ENCODE assay signal across 8 cellular contexts in the genomic region with DNA sequence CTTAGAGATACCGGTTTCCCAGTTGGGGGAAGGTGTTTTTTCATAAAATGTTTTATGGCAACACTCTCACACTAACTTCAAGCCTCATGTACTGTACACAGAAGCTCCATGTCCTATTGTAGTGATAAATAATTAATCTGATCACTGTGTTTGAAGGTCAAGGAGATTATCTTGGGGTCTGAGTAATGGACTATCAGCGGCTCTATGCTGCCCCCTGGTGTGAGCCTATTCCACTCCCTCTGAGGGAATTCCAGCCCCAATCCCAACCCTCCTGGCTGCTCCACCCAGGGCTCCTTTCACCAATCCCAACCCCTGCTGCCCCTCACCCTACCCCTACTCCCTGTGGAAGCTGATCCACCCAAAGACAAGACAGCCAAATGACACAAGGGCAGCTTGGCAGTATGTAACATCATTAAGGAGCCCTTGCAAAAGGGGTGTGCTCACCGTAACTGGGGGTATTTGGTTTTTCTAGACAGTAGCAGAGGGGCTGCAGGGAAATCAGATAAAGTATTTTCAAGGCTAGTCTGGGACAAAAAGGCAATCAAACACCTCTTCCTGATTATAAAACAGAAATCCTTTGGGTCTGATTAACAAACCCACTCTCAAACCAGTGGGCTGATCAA. TPM values are rescaled to one million over a fixed set of nuclear protein-coding genes. Genes with fewer than 3 reads are reported as not detected.
A peak's percentile ranks its signal among the peaks of the same experiment; 100 is the strongest.
DNase-seq lines count a peak whose midpoint lies in the region; ATAC-seq and TF ChIP-seq lines count a peak whose summit lies in the region.

No MANE protein-coding gene starts in this region.

- H3K27ac ChIP-seq in OCI-LY7 (ENCODE audit: low read depth, low read length, poor library complexity, severe bottlenecking) = no peak overlapping the region

- DNase-seq in AG20443 (ENCODE audit: low spot score) = peak; percentile 83
- peak; percentile 37 for DNase-seq in GM19238 (ENCODE audit: insufficient read length, low spot score)
- peak; percentile 41 for DNase-seq in OCI-LY7 (ENCODE audit: low spot score)
- DNase-seq in activated naive CD8-positive, alpha-beta T cell treated with anti-CD3 and anti-CD28 coated beads, Interleukin-2, amount 50 U/mL, for 24 hours = peak; percentile 64
- peak in 28 of 51 donors; percentile 4 to 63 (median 22) for DNase-seq in hypothalamus (lab: John Stamatoyannopoulos, UW)
- peak; percentile 2 for DNase-seq in smooth muscle cell of the brain vasculature (ENCODE audit: low read depth, low spot score)
- DNase-seq in H4 (ENCODE audit: low spot score) = no peak

- H4K20me1 ChIP-seq in OCI-LY7 (ENCODE audit: insufficient read depth, low read length) = peaks cover 17% of the 10 kb centered on the region

- H3K9me3 Mint-ChIP-seq in activated naive CD8-positive, alpha-beta T cell treated with anti-CD3 and anti-CD28 coated beads, Interleukin-2, amount 50 U/mL, for 24 hours = no peaks in the 10 kb centered on the region

- intact Hi-C loops in OCI-LY7 (cut with micrococcal nuclease; ENCODE audit: unreplicated experiment) = loop anchor here (1.0 kb wide), 2 partner anchors 63 to 97 kb away; no protein-coding TSS in a partner anchor

- H3K27ac Mint-ChIP-seq in activated naive CD8-positive, alpha-beta T cell treated with anti-CD3 and anti-CD28 coated beads, Interleukin-2, amount 50 U/mL, for 24 hours = no peak overlapping the region

- no peak overlapping the region for H2AFZ ChIP-seq in OCI-LY7 (ENCODE audit: low read length)

- peaks cover 19% of the 10 kb centered on the region for H3K36me3 Mint-ChIP-seq in activated naive CD8-positive, alpha-beta T cell treated with anti-CD3 and anti-CD28 coated beads, Interleukin-2, amount 50 U/mL, for 24 hours (ENCODE audit: low read depth)

- H3K4me3 Mint-ChIP-seq in activated naive CD8-positive, alpha-beta T cell treated with anti-CD3 and anti-CD28 coated beads, Interleukin-2, amount 50 U/mL, for 24 hours = no peak overlapping the region

- no peak overlapping the region for H3K4me2 ChIP-seq in OCI-LY7 (ENCODE audit: low read length)

- no peaks in the 10 kb centered on the region for H3K9me2 ChIP-seq in OCI-LY7 (ENCODE audit: insufficient read depth, low read length)

- H3K79me2 ChIP-seq in OCI-LY7 (ENCODE audit: insufficient read depth, low read depth, low read length) = peaks cover 24% of the 10 kb centered on the region

- peaks cover 99% of the 10 kb centered on the region for H3K36me3 ChIP-seq in OCI-LY7 (ENCODE audit: insufficient read depth, low read length)

- CTCF ChIA-PET in OCI-LY7 (lab: Charles Lee; ENCODE audit: unreplicated experiment) = interaction anchor here (1.2 kb wide), 1 partner anchor 97 kb away, joined by 4 read pairs; no protein-coding TSS in a partner anchor

- no TSS peak for BruUV-seq in OCI-LY7 (replicated peaks; lab: Mats Ljungman, UMichigan)

- H3K9me3 ChIP-seq in OCI-LY7 (ENCODE audit: low read length) = no peaks in the 10 kb centered on the region

- POLR2A ChIA-PET in OCI-LY7 (lab: Charles Lee) = interaction anchor here (0.7 kb wide), 1 partner anchor 86 kb away, joined by 3 read pairs; no protein-coding TSS in a partner anchor

- peak; percentile 93 for TF ChIP-seq CTCF in OCI-LY7 (conservative IDR thresholded peaks at IDR 0.05; ENCODE audit: low read length)

- H3K4me3 ChIP-seq in OCI-LY7 (ENCODE audit: low read depth, low read length, poor library complexity, severe bottlenecking) = no peak overlapping the region

- H3K4me1 Mint-ChIP-seq in activated naive CD8-positive, alpha-beta T cell treated with anti-CD3 and anti-CD28 coated beads, Interleukin-2, amount 50 U/mL, for 24 hours = peaks cover 2% of the 10 kb centered on the region

- no peaks in the 10 kb centered on the region for H3K4me1 ChIP-seq in OCI-LY7 (ENCODE audit: insufficient read depth, low read length, poor library complexity, severe bottlenecking)

- ATAC-seq in activated naive CD8-positive, alpha-beta T cell treated with anti-CD3 and anti-CD28 coated beads, Interleukin-2, amount 50 U/mL, for 24 hours = no peak
- ATAC-seq in GM19351 (IDR thresholded peaks at IDR 0.05; ENCODE audit: unreplicated experiment) = no peak

- H3K27me3 Mint-ChIP-seq in activated naive CD8-positive, alpha-beta T cell treated with anti-CD3 and anti-CD28 coated beads, Interleukin-2, amount 50 U/mL, for 24 hours = no peaks in the 10 kb centered on the region

RNA-seq across cellular contexts. Expression of a gene that starts 22.3 kb away (rescaled TPM):
- total RNA-seq in OCI-LY7 (2014; rRNA removed; shearing (Covaris generic)) = 64.8 and 77.4 TPM in 2 replicates
- 89.6 and 107 TPM in 2 replicates for total RNA-seq in OCI-LY7 (2022)
- total RNA-seq in H4 (2014; rRNA removed; shearing (Covaris generic)) = 14.4 and 19.8 TPM in 2 replicates

RNA-seq across cellular contexts. Expression of a gene that starts 22.4 kb away (rescaled TPM):
- total RNA-seq in OCI-LY7 (2014; rRNA removed; shearing (Covaris generic)) = 20.7 and 23.1 TPM in 2 replicates
- 33.0 and 36.6 TPM in 2 replicates for total RNA-seq in OCI-LY7 (2022)
- total RNA-seq in H4 (2014; rRNA removed; shearing (Covaris generic)) = 19.2 and 22.0 TPM in 2 replicates

RNA-seq across cellular contexts. Expression of a gene that starts 32.2 kb away (rescaled TPM):
- 5.8 and 6.5 TPM in 2 replicates for total RNA-seq in OCI-LY7 (2014; rRNA removed; shearing (Covaris generic))
- 5.5 and 6.1 TPM in 2 replicates for total RNA-seq in OCI-LY7 (2022)
- total RNA-seq in H4 (2014; rRNA removed; shearing (Covaris generic)) = 1.8 and 2.7 TPM in 2 replicates

RNA-seq across cellular contexts. Expression of a gene that starts 51.0 kb away (rescaled TPM):
- 39.6 and 45.2 TPM in 2 replicates for total RNA-seq in OCI-LY7 (2014; rRNA removed; shearing (Covaris generic))
- 52.3 and 54.5 TPM in 2 replicates for total RNA-seq in OCI-LY7 (2022)
- total RNA-seq in H4 (2014; rRNA removed; shearing (Covaris generic)) = 13.8 and 15.4 TPM in 2 replicates
